In the genomic region with DNA sequence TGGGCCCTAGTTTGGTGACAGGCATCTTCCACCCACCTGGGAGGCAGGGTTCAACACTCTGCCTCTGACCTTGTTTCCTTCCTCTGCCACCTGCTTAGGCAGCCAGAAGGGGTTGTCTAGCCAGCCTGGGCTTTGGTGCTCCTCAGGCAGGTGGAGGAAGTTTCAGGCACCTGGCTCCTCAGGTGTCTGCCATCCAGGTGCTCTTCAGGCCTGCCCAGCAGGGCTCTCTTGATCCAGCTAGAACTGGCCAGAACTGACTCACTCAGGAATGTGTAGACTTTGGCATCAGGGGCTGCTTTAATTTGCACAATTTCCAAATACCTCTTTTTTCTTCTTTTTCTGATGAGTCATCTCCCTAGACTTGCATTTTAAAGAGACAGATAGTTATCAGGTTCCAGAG, we compare ENCODE assay signal across 6 cellular contexts.
DNase-seq lines count a peak whose midpoint lies in the region; ATAC-seq, FAIRE-seq and TF ChIP-seq lines count a peak whose summit lies in the region.
"Not testable (repeated sequence)": the region's sequence is repeated elsewhere in the genome, so short reads cannot be mapped to it uniquely, and the experiment has no call there.

No MANE protein-coding gene starts in this region.

- H3K4me1 ChIP-seq in astrocyte (ENCODE audit: insufficient read depth, low read length); prostate gland (replicated peaks); aorta (ENCODE audit: control insufficient read depth in 1 of 2, insufficient read depth in 2 of 2, low read length in 2 of 2): not testable (repeated sequence)

- POLR2A ChIA-PET in MCF 10A (lab: Yijun Ruan, JAX), result not testable (repeated sequence)

- not testable (repeated sequence) for H3K4me3 Mint-ChIP-seq in HFFc6; astrocyte (ENCODE audit: unreplicated experiment); MCF 10A (ENCODE audit: unreplicated experiment)

- H3K4me2 ChIP-seq in astrocyte (ENCODE audit: low read length), result not testable (repeated sequence)

- not testable (repeated sequence) for TF ChIP-seq CTCF in HFFc6 (IDR thresholded peaks at IDR 0.05); astrocyte (IDR thresholded peaks at IDR 0.05; ENCODE audit: insufficient read depth, low read depth, low read length); MCF 10A (IDR thresholded peaks at IDR 0.05; ENCODE audit: unreplicated experiment); prostate gland (IDR thresholded peaks at IDR 0.05)

- not testable (repeated sequence) for H3K27me3 Mint-ChIP-seq in HFFc6 (ENCODE audit: insufficient read depth); astrocyte (ENCODE audit: low read depth, unreplicated experiment); MCF 10A (ENCODE audit: insufficient read depth, unreplicated experiment)

- H3K4me3 ChIP-seq in astrocyte (ENCODE audit: insufficient read depth, low read depth, low read length); prostate gland; aorta (ENCODE audit: low read length in 2 of 2): not testable (repeated sequence)

- not testable (repeated sequence) for H2AFZ ChIP-seq in astrocyte (ENCODE audit: low read depth, low read length)

- H3K9me3 ChIP-seq in astrocyte (ENCODE audit: insufficient read depth, low read depth, low read length); prostate gland; aorta (ENCODE audit: control insufficient read depth, low read length): not testable (repeated sequence)

- peak; percentile 29 for FAIRE-seq in astrocyte (lab: Jason Lieb, UNC)

- CTCF ChIA-PET in MCF 10A (lab: Yijun Ruan, JAX), result not testable (repeated sequence)

- H3K27ac Mint-ChIP-seq in HFFc6 (peak overlapping the region; percentile 42; the same call in 1 of the 2 replicates), MCF 10A (ENCODE audit: low read depth, unreplicated experiment) (peak overlapping the region; percentile 39)
- H3K27ac Mint-ChIP-seq in astrocyte (ENCODE audit: unreplicated experiment), result not testable (repeated sequence)

- not testable (repeated sequence) for H3K36me3 ChIP-seq in astrocyte (ENCODE audit: insufficient read depth, low read length); prostate gland; aorta (ENCODE audit: control insufficient read depth in 1 of 2, insufficient read depth in 2 of 2, low read length in 1 of 2)

- not testable (repeated sequence) for BruUV-seq in MCF 10A (replicated peaks; lab: Mats Ljungman, UMichigan)

- H3K36me3 Mint-ChIP-seq in HFFc6 (ENCODE audit: low read depth); astrocyte (ENCODE audit: low read depth, unreplicated experiment); MCF 10A (ENCODE audit: insufficient read depth, unreplicated experiment): not testable (repeated sequence)

- DNase-seq in HFFc6; astrocyte (ENCODE audit: low read depth); MCF 10A (ENCODE audit: unreplicated experiment): not testable (repeated sequence)
- DNase-seq in left lobe of liver (ENCODE audit: low spot score) (peak; percentile 35), prostate gland (ENCODE audit: low spot score) (peak; percentile 32), aorta (peak; percentile 3 to 4)

- H3K9ac ChIP-seq in astrocyte (ENCODE audit: low read length), result not testable (repeated sequence)

- not testable (repeated sequence) for TF ChIP-seq POLR2A in prostate gland (IDR thresholded peaks at IDR 0.05)

- not testable (repeated sequence) for H3K9me3 Mint-ChIP-seq in HFFc6; astrocyte (ENCODE audit: unreplicated experiment); MCF 10A (ENCODE audit: unreplicated experiment)

- not testable (repeated sequence) for H3K4me1 Mint-ChIP-seq in HFFc6 (ENCODE audit: low read depth); astrocyte (ENCODE audit: low read depth, unreplicated experiment); MCF 10A (ENCODE audit: insufficient read depth, unreplicated experiment)

- intact Hi-C loops in MCF 10A (cut with micrococcal nuclease); prostate gland (cut with DNase I); aorta (cut with DNase I): not testable (repeated sequence)

- not testable (repeated sequence) for H4K20me1 ChIP-seq in astrocyte (ENCODE audit: insufficient read depth, low read length)

- not testable (repeated sequence) for ATAC-seq in left lobe of liver; aorta (ENCODE audit: low FRiP score)

- not testable (repeated sequence) for H3K27me3 ChIP-seq in astrocyte (ENCODE audit: insufficient read depth, low read length); prostate gland (replicated peaks; ENCODE audit: insufficient read depth); aorta (ENCODE audit: control insufficient read depth in 1 of 2, insufficient read depth in 2 of 2, low read length in 1 of 2)

- not testable (repeated sequence) for H3K79me2 ChIP-seq in astrocyte (ENCODE audit: insufficient read depth, low read length)

- not testable (repeated sequence) for H3K27ac ChIP-seq in astrocyte (ENCODE audit: low read depth, low read length); prostate gland; aorta (ENCODE audit: low read depth in 1 of 2, low read length in 2 of 2)
